In genomic region chr10:78407009-78407711, GRCh38 we compare ENCODE assay signal across 7 cellular contexts.
DNase-seq lines count a peak whose midpoint lies in the region; ATAC-seq and TF ChIP-seq lines count a peak whose summit lies in the region.

No MANE protein-coding gene starts in this region.

- H3K27me3 Mint-ChIP-seq in activated B cell treated with CpG ODN at 0.5 μM for 24 hours, result peaks cover 33% of the 10 kb centered on the region
- peaks cover 4 to 10% (median 7%) of the 10 kb centered on the region in 3 donors for H3K27me3 Mint-ChIP-seq in immature natural killer cell (ENCODE audit: low read depth in 3 of 3)

- POLR2A ChIA-PET in activated B cell treated with CpG ODN at 0.5 μM for 24 hours (lab: Charles Lee), result no interaction called here

- no peak for TF ChIP-seq CTCF in activated B cell treated with CpG ODN at 0.5 μM for 24 hours (IDR thresholded peaks at IDR 0.05)

- no peak overlapping the region for H3K27ac Mint-ChIP-seq in activated B cell treated with CpG ODN at 0.5 μM for 24 hours
- peak overlapping the region in 1 of 6 donors; percentile 65 for H3K27ac Mint-ChIP-seq in immature natural killer cell

- intact Hi-C loops in activated B cell treated with CpG ODN at 0.5 μM for 24 hours (cut with micrococcal nuclease), result no loop called here

- peak overlapping the region; percentile 87 for H3K27ac ChIP-seq in caudate nucleus (ENCODE audit: low read depth, low read length)

- CTCF ChIA-PET in activated B cell treated with CpG ODN at 0.5 μM for 24 hours (lab: Charles Lee), result no interaction called here

- H3K36me3 Mint-ChIP-seq in activated B cell treated with CpG ODN at 0.5 μM for 24 hours (ENCODE audit: low read depth) (no peaks in the 10 kb centered on the region), immature natural killer cell (peaks cover 0 to 4% (median 0%) of the 10 kb centered on the region in 3 donors)

- peak overlapping the region; percentile 56 for H3K4me3 Mint-ChIP-seq in activated B cell treated with CpG ODN at 0.5 μM for 24 hours
- H3K4me3 Mint-ChIP-seq in immature natural killer cell, result peak overlapping the region; percentile 70 to 82 (median 76)

- DNase-seq in NCI-H1417 (lab: John Stamatoyannopoulos, UW) (peak; percentile 85 to 94 (median 86)), activated B cell treated with CpG ODN at 0.5 μM for 24 hours (no peak), caudate nucleus (lab: John Stamatoyannopoulos, UW) (peak in 55 of 61 donors; percentile 11 to 98 (median 73)), immature natural killer cell (peak; percentile 49 to 65 (median 56)), T-helper 9 cell (no peak)
- DNase-seq in stimulated activated CD4-positive, alpha-beta T cell treated with anti-CD3 and anti-CD28 coated beads, Interleukin-12 subunit alpha, Interleukin-12 subunit beta, amount 100 ng/mL, for 48 hours (ENCODE audit: low read depth in 2 of 3, low spot score in 1 of 3), result peak; percentile 49 to 67 (median 62)

- H3K9me3 Mint-ChIP-seq in activated B cell treated with CpG ODN at 0.5 μM for 24 hours (no peaks in the 10 kb centered on the region), immature natural killer cell (no peaks in the 10 kb centered on the region)

- peaks cover 9% of the 10 kb centered on the region for H3K4me1 Mint-ChIP-seq in activated B cell treated with CpG ODN at 0.5 μM for 24 hours
- peaks cover 14 to 20% of the 10 kb centered on the region in 2 donors for H3K4me1 Mint-ChIP-seq in immature natural killer cell

- ATAC-seq in GM19438 (IDR thresholded peaks at IDR 0.05; ENCODE audit: low read depth, unreplicated experiment) (peak; percentile 95), activated B cell treated with CpG ODN at 0.5 μM for 24 hours (ENCODE audit: low read depth) (peak; percentile 57)

Comparison
In these comparisons a context has a peak if more than half of its experiments do, and no peak if none do; other contexts are left out.
1. DNase-seq: peak in NCI-H1417 (3 of 3), caudate nucleus (55 of 61), immature natural killer cell (3 of 3) and stimulated activated CD4-positive, alpha-beta T cell treated with anti-CD3 and anti-CD28 coated beads, Interleukin-12 subunit alpha, Interleukin-12 subunit beta, amount 100 ng/mL, for 48 hours (3 of 3); none in activated B cell treated with CpG ODN at 0.5 μM for 24 hours (single experiment) and T-helper 9 cell (single experiment).